In the genomic region with DNA sequence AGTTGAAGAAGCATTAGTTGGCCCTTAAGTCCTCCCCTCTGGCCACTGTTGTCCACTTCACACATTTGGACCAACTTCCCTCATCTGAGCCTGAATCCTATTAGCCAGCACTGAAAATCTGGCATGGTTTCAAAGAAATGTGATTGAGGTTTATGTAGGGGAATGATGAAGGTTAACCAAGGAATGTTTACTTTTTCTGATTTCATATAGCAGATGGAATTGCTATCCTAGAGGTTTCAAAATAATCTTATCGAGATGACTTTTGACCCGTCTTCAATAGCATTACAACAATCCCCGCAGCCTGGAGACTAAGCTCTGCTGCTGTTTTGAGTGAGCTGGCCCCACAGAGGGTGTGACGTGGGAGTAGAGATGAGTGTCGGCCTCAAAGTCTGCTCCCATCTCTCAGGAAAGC, we compare ENCODE assay signal across 11 cellular contexts. TPM values are rescaled to one million over a fixed set of nuclear protein-coding genes. Genes with fewer than 3 reads are reported as not detected.
DNase-seq lines count a peak whose midpoint lies in the region; ATAC-seq and TF ChIP-seq lines count a peak whose summit lies in the region.
"Had no signal": no experiment of that assay in that cellular context is flagged by ENCODE, and none has a peak within 500 bp of the region (broad histone marks: within the 10 kb centered on the region; RNA-seq: fewer than 3 reads in every experiment).

No MANE protein-coding gene starts in this region.

- ATAC-seq in heart left ventricle (peak in 2 of 4 donors; percentile 24 to 47), Right ventricle myocardium superior (ENCODE audit: poor library complexity) (no peak), lung (ENCODE audit: insufficient read depth, low FRiP score) (peak; percentile 32)
- ATAC-seq: activated CD8-positive, alpha-beta T cell treated with anti-CD3 and anti-CD28 coated beads for 36 hours had no signal

- H3K4me3 ChIP-seq in heart left ventricle: no peak overlapping the region
- H3K4me3 ChIP-seq in lung: no peak overlapping the region
- H3K4me3 ChIP-seq in prostate gland: no peak overlapping the region

- peak overlapping the region in 7 of 12 donors; percentile 3 to 71 (median 15) for H3K27ac ChIP-seq in heart left ventricle
- peak overlapping the region in 1 of 2 donors; percentile 55 for H3K27ac ChIP-seq in lung (ENCODE audit: low read depth in 1 of 2, low read length in 1 of 2)
- peak overlapping the region in 1 of 2 donors; percentile 5 for H3K27ac ChIP-seq in prostate gland

- CTCF ChIA-PET in activated naive CD4-positive, alpha-beta T cell treated with anti-CD3 and anti-CD28 coated beads for 36 hours (lab: Charles Lee): no interaction called here

- no peaks in the 10 kb centered on the region for H3K36me3 ChIP-seq in heart left ventricle
- no peaks in the 10 kb centered on the region for H3K36me3 ChIP-seq in lung (ENCODE audit: control insufficient read depth in 2 of 2, insufficient read depth in 2 of 2, low read length in 2 of 2)
- no peaks in the 10 kb centered on the region for H3K36me3 ChIP-seq in prostate gland

- H3K36me3 Mint-ChIP-seq in activated naive CD4-positive, alpha-beta T cell treated with anti-CD3 and anti-CD28 coated beads for 36 hours (ENCODE audit: low read depth): no peaks in the 10 kb centered on the region

- H3K27me3 Mint-ChIP-seq in activated naive CD4-positive, alpha-beta T cell treated with anti-CD3 and anti-CD28 coated beads for 36 hours (ENCODE audit: low read depth): peaks cover 6% of the 10 kb centered on the region

- 33 to 72% (median 56%) methylated on average over 5 of the region's 5 CpGs for WGBS in heart left ventricle, 4 donors
- 58 to 67% methylated on average over 5 of the region's 5 CpGs for WGBS in lung, 2 donors
- 57% methylated on average over 5 of the region's 5 CpGs for WGBS in prostate gland

- H3K27me3 ChIP-seq in heart left ventricle: no peaks in the 10 kb centered on the region
- no peaks in the 10 kb centered on the region for H3K27me3 ChIP-seq in lung (ENCODE audit: control insufficient read depth, insufficient read depth)
- no peaks in the 10 kb centered on the region for H3K27me3 ChIP-seq in prostate gland (replicated peaks; ENCODE audit: insufficient read depth)

- H3K9me3 ChIP-seq in heart left ventricle (no peaks in the 10 kb centered on the region), lung (ENCODE audit: control insufficient read depth in 2 of 2, insufficient read depth in 1 of 2, low read length in 1 of 2) (no peaks in the 10 kb centered on the region), prostate gland (no peaks in the 10 kb centered on the region)

- intact Hi-C loops in heart left ventricle (cut with DNase I) (loop anchor here in 1 of 10 donors (1.0 kb wide), 1 partner anchor 16 kb away; no protein-coding TSS in a partner anchor), Right ventricle myocardium superior (cut with DNase I) (no loop called here), prostate gland (cut with DNase I) (no loop called here)
- intact Hi-C loops in activated naive CD4-positive, alpha-beta T cell treated with anti-CD3 and anti-CD28 coated beads for 36 hours (cut with micrococcal nuclease): no loop called here

- H3K4me1 ChIP-seq in heart left ventricle: peaks cover 0 to 51% (median 25%) of the 10 kb centered on the region in 12 donors
- peaks cover 12 to 17% of the 10 kb centered on the region in 2 donors for H3K4me1 ChIP-seq in lung (ENCODE audit: control insufficient read depth in 2 of 2, insufficient read depth in 2 of 2, low read length in 2 of 2)
- no peaks in the 10 kb centered on the region for H3K4me1 ChIP-seq in prostate gland (replicated peaks)

- H3K4me3 Mint-ChIP-seq in activated naive CD4-positive, alpha-beta T cell treated with anti-CD3 and anti-CD28 coated beads for 36 hours: no peak overlapping the region
- H3K4me3 Mint-ChIP-seq: activated CD8-positive, alpha-beta T cell treated with anti-CD3 and anti-CD28 coated beads for 36 hours had no signal

- H3K27ac Mint-ChIP-seq in activated naive CD4-positive, alpha-beta T cell treated with anti-CD3 and anti-CD28 coated beads for 36 hours: no peak overlapping the region
- H3K27ac Mint-ChIP-seq: activated CD8-positive, alpha-beta T cell treated with anti-CD3 and anti-CD28 coated beads for 36 hours; progenitor cell of endocrine pancreas had no signal

- TF ChIP-seq POLR2A in heart left ventricle (IDR thresholded peaks at IDR 0.05): no peak
- no peak for TF ChIP-seq POLR2A in prostate gland (IDR thresholded peaks at IDR 0.05)

- TF ChIP-seq CTCF in heart left ventricle (IDR thresholded peaks at IDR 0.05): no peak
- no peak for TF ChIP-seq CTCF in lung (IDR thresholded peaks at IDR 0.05; ENCODE audit: control extremely low read depth, extremely low read depth)
- TF ChIP-seq CTCF in prostate gland (IDR thresholded peaks at IDR 0.05): no peak

- no peaks in the 10 kb centered on the region for H3K4me1 Mint-ChIP-seq in activated naive CD4-positive, alpha-beta T cell treated with anti-CD3 and anti-CD28 coated beads for 36 hours (ENCODE audit: low read depth)

- DNase-seq in heart left ventricle: no peak
- DNase-seq in Right ventricle myocardium superior: no peak
- peak; percentile 82 for DNase-seq in dermis blood vessel endothelial cell
- DNase-seq in lung (ENCODE audit: low spot score): no peak
- no peak for DNase-seq in NCI-H1105 (lab: John Stamatoyannopoulos, UW)
- DNase-seq in NCI-H2107 (lab: John Stamatoyannopoulos, UW): no peak
- DNase-seq in activated naive CD4-positive, alpha-beta T cell treated with anti-CD3 and anti-CD28 coated beads for 36 hours: no peak
- DNase-seq in prostate gland (ENCODE audit: low spot score): no peak
- DNase-seq: activated CD8-positive, alpha-beta T cell treated with anti-CD3 and anti-CD28 coated beads for 36 hours; AML-193 had no signal

- no peaks in the 10 kb centered on the region for H3K9me3 Mint-ChIP-seq in activated naive CD4-positive, alpha-beta T cell treated with anti-CD3 and anti-CD28 coated beads for 36 hours
- H3K9me3 Mint-ChIP-seq: activated CD8-positive, alpha-beta T cell treated with anti-CD3 and anti-CD28 coated beads for 36 hours had no signal

RNA-seq across cellular contexts. Expression of a gene that starts 51.9 kb away (rescaled TPM):
- total RNA-seq in heart left ventricle (100 to 1,000 TPM in 1 of 9 donors, 10 to 100 TPM in 8; 38.8 to 137 (median 49.9) TPM), Right ventricle myocardium superior (56.2 TPM), dermis blood vessel endothelial cell (13.4 and 27.7 TPM in 2 replicates), lung (10 to 100 TPM; 12.4 to 19.6 TPM), prostate gland (10 to 100 TPM in 1 of 2 donors, 1 to 10 TPM in 1; 2.6 to 35.3 TPM)
- polyA plus RNA-seq in heart left ventricle (100 to 1,000 TPM in 1 of 2 donors, 10 to 100 TPM in 1; 23.8 to 100 TPM), lung (10 to 100 TPM in 1 of 2 donors, 1 to 10 TPM in 1; 6.9 to 15.2 TPM)
- not detected for total RNA-seq in activated naive CD4-positive, alpha-beta T cell treated with anti-CD3 and anti-CD28 coated beads for 36 hours
- total RNA-seq: activated CD8-positive, alpha-beta T cell treated with anti-CD3 and anti-CD28 coated beads for 36 hours had no signal
